Comparison of ENCODE assay signal across 8 cellular contexts in the genomic region with DNA sequence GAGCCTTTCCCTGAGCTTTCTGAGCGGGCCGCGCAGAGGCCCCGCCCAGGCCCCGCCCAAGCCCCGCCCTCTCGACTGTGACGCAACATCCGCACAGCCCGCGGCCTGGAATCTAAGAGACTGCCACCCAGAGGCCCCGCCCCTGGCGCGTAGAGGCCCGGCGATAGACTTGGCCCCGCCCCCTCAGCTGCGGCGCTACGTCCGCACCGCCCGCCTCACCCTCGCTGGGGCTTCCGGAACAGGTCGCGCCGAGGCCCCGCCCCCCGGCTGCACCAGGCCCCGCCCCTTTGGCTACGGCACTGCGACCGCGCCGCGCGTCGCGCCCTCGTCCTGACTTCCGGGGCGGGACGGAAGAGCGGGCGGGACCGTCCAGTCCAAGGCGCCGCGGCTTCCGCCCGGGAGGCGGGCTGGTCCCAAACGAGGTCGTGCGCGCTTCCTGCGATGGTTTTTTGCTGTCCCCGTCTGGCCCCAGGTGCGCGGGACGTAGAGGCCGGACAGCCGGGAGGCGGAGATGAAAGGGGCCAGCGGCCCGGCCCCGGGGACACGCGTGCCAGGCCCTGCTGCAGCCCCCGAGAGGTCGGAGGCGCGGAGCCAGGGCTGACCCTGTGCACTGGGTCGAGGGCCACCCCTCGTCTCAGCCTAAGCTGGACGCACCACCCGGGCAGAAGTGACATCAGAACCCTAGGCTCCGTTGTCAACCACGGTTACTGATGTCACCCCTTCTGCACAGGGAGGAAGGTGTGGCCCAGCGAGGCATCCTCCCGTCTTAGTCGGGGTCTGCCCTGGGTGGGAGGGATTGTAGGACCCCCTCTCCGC. TPM values are rescaled to one million over a fixed set of nuclear protein-coding genes. Genes with fewer than 3 reads are reported as not detected.
DNase-seq lines count a peak whose midpoint lies in the region; ATAC-seq and TF ChIP-seq lines count a peak whose summit lies in the region.

No MANE protein-coding gene starts in this region.

- no peaks in the 10 kb centered on the region for H3K36me3 ChIP-seq in hepatocyte (replicated peaks; ENCODE audit: insufficient read depth, low read depth)

- peak overlapping the region; percentile 98 for H3K4me2 ChIP-seq in hepatocyte

- 1% methylated on average over 72 of the region's 84 CpGs for WGBS in hepatocyte (ENCODE audit: low lambda C conversion rate, missing lambda C conversion rate)

- TF ChIP-seq CTCF in hepatocyte (IDR thresholded peaks at IDR 0.05; ENCODE audit: poor library complexity), result no peak

- no peaks in the 10 kb centered on the region for H3K9me2 ChIP-seq in hepatocyte (replicated peaks; ENCODE audit: insufficient read depth)

- peak; percentile 91 for ATAC-seq in HG02938 (IDR thresholded peaks at IDR 0.05; ENCODE audit: unreplicated experiment)

- H3K9me3 ChIP-seq in hepatocyte (ENCODE audit: low read depth), result no peaks in the 10 kb centered on the region

- peak overlapping the region; percentile 87 for H3K27ac ChIP-seq in hepatocyte

- H3K79me2 ChIP-seq in hepatocyte, result no peaks in the 10 kb centered on the region

- H3K4me1 ChIP-seq in hepatocyte (ENCODE audit: insufficient read depth), result peaks cover 11% of the 10 kb centered on the region

- no peaks in the 10 kb centered on the region for H4K20me1 ChIP-seq in hepatocyte (ENCODE audit: insufficient read depth, poor library complexity, severe bottlenecking)

- H2AFZ ChIP-seq in hepatocyte, result peak overlapping the region; percentile 61

- no peaks in the 10 kb centered on the region for H3K27me3 ChIP-seq in hepatocyte

- H3K4me3 ChIP-seq in hepatocyte, result peak overlapping the region; percentile 51

- DNase-seq in NCI-H1092 (lab: John Stamatoyannopoulos, UW) (peak; percentile 83), NCI-H1092 treated with DMSO at 0.1 percent for 48 hours (lab: John Stamatoyannopoulos, UW) (no peak), NCI-H187 treated with DMSO at 0.1 percent for 48 hours (lab: John Stamatoyannopoulos, UW) (peak; percentile 30), T1000 (lab: John Stamatoyannopoulos, UW) (peak; percentile 99), astrocyte of the hippocampus (ENCODE audit: low read depth, low spot score) (peak; percentile 100), hepatocyte (ENCODE audit: low spot score) (peak; percentile 100), retina (peak; percentile 99)

RNA-seq across cellular contexts. Expression of a gene that starts 59.0 kb away (rescaled TPM):
- 2.4 and 2.9 TPM in 2 replicates for total RNA-seq in hepatocyte
- polyA plus RNA-seq in hepatocyte, result 1.9 and 2.0 TPM in 2 replicates
